ENCODE assay signal across 1 cellular context in the genomic region with DNA sequence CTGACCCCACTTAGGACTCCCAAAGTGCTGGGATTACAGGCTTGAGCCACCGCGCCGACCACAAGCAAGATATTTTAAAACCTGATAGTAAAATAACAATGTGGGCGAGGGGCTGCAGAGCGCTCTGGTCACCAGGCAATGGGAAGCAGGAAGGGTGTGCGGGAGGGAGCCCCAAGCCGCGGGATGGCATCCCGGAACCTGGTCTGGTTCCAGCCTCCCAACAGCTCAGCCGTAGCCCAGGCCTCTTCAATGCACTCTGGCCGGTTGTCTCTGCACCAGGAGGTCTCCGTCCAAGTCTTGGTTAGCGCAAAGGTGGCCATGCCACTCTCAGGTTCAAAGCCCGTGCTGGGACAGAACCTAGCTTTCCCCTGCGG.
TF ChIP-seq lines count a peak whose summit lies in the region.

No MANE protein-coding gene starts in this region.

TF ChIP-seq in SK-N-SH, 30 proteins besides CTCF, POLR2A, EP300 and RAD21 (continued from another document):
- TF ChIP-seq, protein P1, sequence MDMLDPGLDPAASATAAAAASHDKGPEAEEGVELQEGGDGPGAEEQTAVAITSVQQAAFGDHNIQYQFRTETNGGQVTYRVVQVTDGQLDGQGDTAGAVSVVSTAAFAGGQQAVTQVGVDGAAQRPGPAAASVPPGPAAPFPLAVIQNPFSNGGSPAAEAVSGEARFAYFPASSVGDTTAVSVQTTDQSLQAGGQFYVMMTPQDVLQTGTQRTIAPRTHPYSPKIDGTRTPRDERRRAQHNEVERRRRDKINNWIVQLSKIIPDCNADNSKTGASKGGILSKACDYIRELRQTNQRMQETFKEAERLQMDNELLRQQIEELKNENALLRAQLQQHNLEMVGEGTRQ (IDR thresholded peaks at IDR 0.05; ENCODE audit: borderline replicate concordance, low read depth, low read length), result no peak
- no peak for TF ChIP-seq REST (IDR thresholded peaks at IDR 0.05; ENCODE audit: low read depth, low read length)
- TF ChIP-seq, protein P2, sequence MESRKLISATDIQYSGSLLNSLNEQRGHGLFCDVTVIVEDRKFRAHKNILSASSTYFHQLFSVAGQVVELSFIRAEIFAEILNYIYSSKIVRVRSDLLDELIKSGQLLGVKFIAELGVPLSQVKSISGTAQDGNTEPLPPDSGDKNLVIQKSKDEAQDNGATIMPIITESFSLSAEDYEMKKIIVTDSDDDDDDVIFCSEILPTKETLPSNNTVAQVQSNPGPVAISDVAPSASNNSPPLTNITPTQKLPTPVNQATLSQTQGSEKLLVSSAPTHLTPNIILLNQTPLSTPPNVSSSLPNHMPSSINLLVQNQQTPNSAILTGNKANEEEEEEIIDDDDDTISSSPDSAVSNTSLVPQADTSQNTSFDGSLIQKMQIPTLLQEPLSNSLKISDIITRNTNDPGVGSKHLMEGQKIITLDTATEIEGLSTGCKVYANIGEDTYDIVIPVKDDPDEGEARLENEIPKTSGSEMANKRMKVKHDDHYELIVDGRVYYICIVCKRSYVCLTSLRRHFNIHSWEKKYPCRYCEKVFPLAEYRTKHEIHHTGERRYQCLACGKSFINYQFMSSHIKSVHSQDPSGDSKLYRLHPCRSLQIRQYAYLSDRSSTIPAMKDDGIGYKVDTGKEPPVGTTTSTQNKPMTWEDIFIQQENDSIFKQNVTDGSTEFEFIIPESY (IDR thresholded peaks at IDR 0.05; ENCODE audit: borderline replicate concordance, low read depth), result no peak
- no peak for TF ChIP-seq MEF2A (IDR thresholded peaks at IDR 0.05; ENCODE audit: borderline replicate concordance, low read depth)
- TF ChIP-seq TAF1 (IDR thresholded peaks at IDR 0.05; ENCODE audit: borderline replicate concordance, low read depth, low read length), result no peak
- TF ChIP-seq TEAD4 (IDR thresholded peaks at IDR 0.05; ENCODE audit: borderline replicate concordance, insufficient read depth), result no peak
- no peak for TF ChIP-seq FOSL2 (IDR thresholded peaks at IDR 0.05; ENCODE audit: borderline replicate concordance, low read depth)
